ENCODE assay signal across 9 cellular contexts in genomic region chr1:89552481-89553194, GRCh38. TPM values are rescaled to one million over a fixed set of nuclear protein-coding genes. Genes with fewer than 3 reads are reported as not detected.
A peak's percentile ranks its signal among the peaks of the same experiment; 100 is the strongest.
DNase-seq lines count a peak whose midpoint lies in the region; ATAC-seq and TF ChIP-seq lines count a peak whose summit lies in the region.
"Had no signal": no experiment of that assay in that cellular context is flagged by ENCODE, and none has a peak within 500 bp of the region (broad histone marks: within the 10 kb centered on the region; RNA-seq: fewer than 3 reads in every experiment).

No MANE protein-coding gene starts in this region.

- H4K91ac ChIP-seq in H9 (ENCODE audit: insufficient read length, low read depth, low read length): no peak overlapping the region

- H3K79me1 ChIP-seq in H9 (ENCODE audit: insufficient read depth, low read depth, low read length, poor library complexity, severe bottlenecking): no peaks in the 10 kb centered on the region

- H4K5ac ChIP-seq in H9 (ENCODE audit: insufficient read length, low read depth, low read length): no peak overlapping the region

- H3K4me3 ChIP-seq in DND-41 (ENCODE audit: low read depth in 1 of 2, low read length in 2 of 2) (peak overlapping the region in 1 of 2 experiments; percentile 28; a peak in 1 of 4 replicates), HL-60 (replicated peaks; ENCODE audit: insufficient read depth, low read length) (no peak overlapping the region; the same call in 1 of the 2 replicates), SK-N-MC (peak overlapping the region; percentile 61), tibial nerve (peak overlapping the region in 1 of 4 donors; percentile 10)

- H2AK5ac ChIP-seq in H9 (ENCODE audit: insufficient read length, low read length): no peak overlapping the region

- H3K4me1 ChIP-seq in DND-41 (ENCODE audit: insufficient read depth, low read length): peaks cover 16% of the 10 kb centered on the region
- H3K4me1 ChIP-seq in foreskin keratinocyte: peaks cover 10% of the 10 kb centered on the region
- H3K4me1 ChIP-seq in tibial nerve: peaks cover 0 to 87% (median 45%) of the 10 kb centered on the region in 4 donors
- H3K4me1 ChIP-seq in H9 (ENCODE audit: insufficient read depth, low read length): no peaks in the 10 kb centered on the region

- no peak overlapping the region for H2BK20ac ChIP-seq in H9 (ENCODE audit: low read depth, low read length, poor library complexity, severe bottlenecking)

- H3K27ac ChIP-seq in DND-41 (ENCODE audit: low read length) (peak overlapping the region; percentile 59), HL-60 (replicated peaks) (peak overlapping the region; percentile 53), SK-N-MC (peak overlapping the region; percentile 78), foreskin keratinocyte (peak overlapping the region; percentile 2), tibial nerve (peak overlapping the region in 3 of 4 donors; percentile 48 to 90 (median 78)), H9 (ENCODE audit: insufficient read length, low read depth, low read length) (no peak overlapping the region)

- H3K27ac Mint-ChIP-seq in H9: no peak overlapping the region

- H3K27me3 ChIP-seq in DND-41 (ENCODE audit: insufficient read depth, low read length, poor library complexity) (no peaks in the 10 kb centered on the region), HL-60 (ENCODE audit: insufficient read depth, poor library complexity, severe bottlenecking) (no peaks in the 10 kb centered on the region), foreskin keratinocyte (no peaks in the 10 kb centered on the region), tibial nerve (no peaks in the 10 kb centered on the region), H9 (ENCODE audit: insufficient read depth, low read length) (no peaks in the 10 kb centered on the region)

- H3K23me2 ChIP-seq in H9 (ENCODE audit: insufficient read length, low read depth, low read length, poor library complexity, severe bottlenecking): no peaks in the 10 kb centered on the region

- ATAC-seq in DND-41 (ENCODE audit: insufficient read depth, low read depth): peak; percentile 89
- ATAC-seq in GM21360 (IDR thresholded peaks at IDR 0.05; ENCODE audit: unreplicated experiment): peak; percentile 63
- ATAC-seq in foreskin keratinocyte: peak; percentile 41

- no peak overlapping the region for H3T11ph ChIP-seq in H9 (ENCODE audit: low read length)

- no peak for TF ChIP-seq POLR2A in tibial nerve (IDR thresholded peaks at IDR 0.05)

- no peak overlapping the region for H3K23ac ChIP-seq in H9 (ENCODE audit: insufficient read length, low read depth, low read length)

- TF ChIP-seq EP300 in tibial nerve (IDR thresholded peaks at IDR 0.05): peak in 1 of 2 donors; percentile 32

- TF ChIP-seq CTCF in DND-41 (IDR thresholded peaks at IDR 0.05; ENCODE audit: borderline replicate concordance, extremely low read depth, low read length, poor library complexity, severe bottlenecking) (no peak), HL-60 (IDR thresholded peaks at IDR 0.05; ENCODE audit: insufficient read depth, low read length) (no peak), foreskin keratinocyte (conservative IDR thresholded peaks at IDR 0.05) (no peak), tibial nerve (IDR thresholded peaks at IDR 0.05) (no peak), H9 (conservative IDR thresholded peaks at IDR 0.05) (no peak)

- no peaks in the 10 kb centered on the region for H3K79me2 ChIP-seq in DND-41 (ENCODE audit: insufficient read depth, low read length)
- no peaks in the 10 kb centered on the region for H3K79me2 ChIP-seq in H9 (ENCODE audit: insufficient read depth, low read length)

- 12 to 17% methylated on average over 2 of the region's 2 CpGs for WGBS in tibial nerve, 2 donors
- no CpG with 5 or more reads among the region's 2 CpGs for WGBS in H9 (ENCODE audit: extremely low coverage, insufficient read length, low lambda C conversion rate)

- peak; percentile 20 for DNase-seq in DND-41
- peak in 1 of 2 experiments; percentile 57 for DNase-seq in HL-60 (ENCODE audit: low read depth in 1 of 2, low spot score in 1 of 2)
- no peak for DNase-seq in SK-N-MC (ENCODE audit: low read depth, low spot score)
- peak; percentile 18 to 46 for DNase-seq in foreskin keratinocyte
- no peak for DNase-seq in tibial nerve (ENCODE audit: low spot score in 2 of 2)
- no peak for DNase-seq in middle frontal gyrus (ENCODE audit: extremely low spot score, low spot score)
- DNase-seq in H9: no peak

- no peak overlapping the region for H3K4me3 Mint-ChIP-seq in H9
- H3K4me3 Mint-ChIP-seq: nephron had no signal

- no peak overlapping the region for H2BK12ac ChIP-seq in H9 (ENCODE audit: insufficient read length, low read depth, low read length)

- peak overlapping the region; percentile 48 for H2AFZ ChIP-seq in DND-41 (ENCODE audit: low read depth, low read length)
- no peak overlapping the region for H2AFZ ChIP-seq in H9 (ENCODE audit: low read length)

- no peak overlapping the region for H4K8ac ChIP-seq in H9 (replicated peaks; ENCODE audit: insufficient read length, low read depth, low read length)

- H3K4me2 ChIP-seq in DND-41 (ENCODE audit: insufficient read depth, low read length) (peak overlapping the region; percentile 54), H9 (ENCODE audit: insufficient read depth, insufficient read length, low read length) (no peak overlapping the region)

- H3K36me3 Mint-ChIP-seq in H9 (ENCODE audit: insufficient read depth in 1 of 3, low read depth in 3 of 3): peaks cover 0 to 10% (median 3%) of the 10 kb centered on the region in 3 experiments; a peak in 3 of 7 replicates

- H3K9me3 ChIP-seq in DND-41 (ENCODE audit: insufficient read depth, low read length, severe bottlenecking) (no peaks in the 10 kb centered on the region), SK-N-MC (ENCODE audit: low read depth, low read length) (no peaks in the 10 kb centered on the region), tibial nerve (no peaks in the 10 kb centered on the region), H9 (ENCODE audit: control insufficient read depth, low read depth, low read length) (no peaks in the 10 kb centered on the region)

- peak overlapping the region; percentile 38 for H3K9ac ChIP-seq in DND-41 (ENCODE audit: low read depth, low read length)
- H3K9ac ChIP-seq in SK-N-MC (ENCODE audit: insufficient read length): peak overlapping the region; percentile 33
- H3K9ac ChIP-seq in H9 (ENCODE audit: extremely low read depth, insufficient read length, low read length): no peak overlapping the region

- no peaks in the 10 kb centered on the region for H3K27me3 Mint-ChIP-seq in H9 (ENCODE audit: low read depth)

- no peak overlapping the region for H2BK5ac ChIP-seq in H9 (ENCODE audit: insufficient read length, low read length)

- no peak overlapping the region for H3K4ac ChIP-seq in H9 (ENCODE audit: low read depth, low read length)

- H2BK15ac ChIP-seq in H9 (ENCODE audit: low read depth, low read length): no peak overlapping the region

- H3K56ac ChIP-seq in H9 (ENCODE audit: insufficient read length, low read depth, low read length): no peak overlapping the region

- H3K4me1 Mint-ChIP-seq in H9: peaks cover 21 to 27% of the 10 kb centered on the region in 2 experiments

- H3K14ac ChIP-seq in H9 (ENCODE audit: insufficient read depth, low read length): no peak overlapping the region

- no peak overlapping the region for H3K18ac ChIP-seq in H9 (ENCODE audit: insufficient read length, low read depth, low read length)

- H2BK120ac ChIP-seq in H9 (ENCODE audit: low read depth, low read length, poor library complexity, severe bottlenecking): no peak overlapping the region

- no peaks in the 10 kb centered on the region for H3K9me3 Mint-ChIP-seq in H9
- H3K9me3 Mint-ChIP-seq: nephron had no signal

- H3K36me3 ChIP-seq in DND-41 (ENCODE audit: insufficient read depth, low read length): no peaks in the 10 kb centered on the region
- H3K36me3 ChIP-seq in SK-N-MC (ENCODE audit: insufficient read depth, low read length): no peaks in the 10 kb centered on the region
- no peaks in the 10 kb centered on the region for H3K36me3 ChIP-seq in tibial nerve

- no peaks in the 10 kb centered on the region for H4K20me1 ChIP-seq in DND-41 (ENCODE audit: insufficient read depth, low read length)
- no peaks in the 10 kb centered on the region for H4K20me1 ChIP-seq in H9 (ENCODE audit: control insufficient read depth, insufficient read depth, insufficient read length)

RNA-seq across cellular contexts. Expression of gene LRRC8B, which starts 28.0 kb away (rescaled TPM):
- 1.2 and 1.3 TPM in 2 replicates for total RNA-seq in foreskin keratinocyte
- polyA plus RNA-seq in foreskin keratinocyte: 0.29 and 0.31 TPM in 2 replicates
- total RNA-seq in tibial nerve: 10 to 100 TPM; 27.1 to 48.0 (median 35.1) TPM
- total RNA-seq in H9 (2021): 29.1 and 33.2 TPM in 2 replicates

Comparison
In these comparisons a context has a peak if more than half of its experiments do, and no peak if none do; other contexts are left out.
1. DNase-seq: peak in DND-41 (single experiment) and foreskin keratinocyte (2 of 2); none in SK-N-MC (single experiment), tibial nerve (0 of 2), middle frontal gyrus (single experiment) and H9 (single experiment).
2. RNA of gene LRRC8B, which starts 28.0 kb away (total RNA-seq): 27.1 to 48.0 TPM in tibial nerve and 29.1 to 33.2 TPM in H9; 1.2 to 1.3 TPM in foreskin keratinocyte; every median in the first group is over 10 times any median in the second.
3. Peak in every context shown above with its lines, with median percentiles within 50 percentile points of each other: ATAC-seq.